1 cellular context compared by ENCODE assay signal in the genomic region with DNA sequence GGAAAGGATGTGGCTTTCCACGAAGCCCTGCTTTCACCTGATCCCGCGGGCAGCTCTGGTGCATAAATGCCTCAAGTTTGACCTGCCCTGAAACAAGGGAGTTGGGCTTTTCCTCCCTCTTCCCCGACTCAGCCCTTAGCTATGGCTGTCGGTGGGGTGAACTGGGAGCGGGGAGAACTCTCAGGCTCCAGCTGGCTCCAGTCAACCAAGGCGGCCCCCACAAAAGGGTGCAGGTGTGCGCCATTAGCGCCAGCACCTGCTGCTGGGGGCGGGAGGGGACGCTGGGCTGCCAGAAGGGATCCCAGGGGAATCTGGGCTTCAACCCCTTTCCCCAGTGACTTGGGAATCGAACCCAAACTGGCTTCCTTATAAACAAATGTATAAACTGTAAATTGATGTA.
TF ChIP-seq lines count a peak whose summit lies in the region.

No MANE protein-coding gene starts in this region.

TF ChIP-seq in H1, 55 proteins besides CTCF, POLR2A, EP300 and RAD21:
- no peak for TF ChIP-seq RFX5 (IDR thresholded peaks at IDR 0.05; ENCODE audit: borderline replicate concordance, low read depth, low read length)
- TF ChIP-seq ASH2L (IDR thresholded peaks at IDR 0.05; ENCODE audit: low read length) = no peak
- no peak for TF ChIP-seq RXRA (IDR thresholded peaks at IDR 0.05; ENCODE audit: insufficient read depth, low read depth, low read length)
TF ChIP-seq in H1: peak in this region for 0.
